ENCODE assay signal across 1 cellular context in genomic region chr19:4624733-4625362, GRCh38.
TF ChIP-seq lines count a peak whose summit lies in the region.

No MANE protein-coding gene starts in this region.

TF ChIP-seq in H1, 55 proteins besides CTCF, POLR2A, EP300 and RAD21:
- TF ChIP-seq KDM1A (IDR thresholded peaks at IDR 0.05; ENCODE audit: borderline replicate concordance, low read length): peak; percentile 70; the same call in 1 of the 2 replicates
- TF ChIP-seq JUND (IDR thresholded peaks at IDR 0.05; ENCODE audit: low read length): no peak
- peak; percentile 26; the same call in 1 of the 2 replicates for TF ChIP-seq TBP (IDR thresholded peaks at IDR 0.05; ENCODE audit: low read depth, low read length)
